ENCODE assay signal across 9 cellular contexts in the genomic region with DNA sequence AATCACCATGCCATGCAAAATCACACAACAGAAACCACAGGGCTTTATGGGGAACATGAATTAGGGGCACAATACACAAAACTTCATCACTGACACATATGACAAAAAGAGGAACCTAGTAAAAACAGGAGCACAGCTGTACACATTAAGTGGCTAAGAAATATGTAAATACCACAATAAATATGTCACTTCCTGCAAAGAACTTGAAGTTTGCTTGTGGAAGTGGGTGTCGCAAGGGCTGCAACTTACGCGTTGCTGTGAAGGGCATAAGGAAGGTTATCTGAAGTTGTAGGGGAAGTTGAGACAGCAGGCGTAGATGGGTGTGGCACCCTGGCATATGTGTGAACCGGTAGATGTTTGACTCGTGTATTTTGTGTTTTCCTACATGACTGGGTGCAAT. TPM values are rescaled to one million over a fixed set of nuclear protein-coding genes. Genes with fewer than 3 reads are reported as not detected.
DNase-seq lines count a peak whose midpoint lies in the region; ATAC-seq, FAIRE-seq and TF ChIP-seq lines count a peak whose summit lies in the region.
"Had no signal": no experiment of that assay in that cellular context is flagged by ENCODE, and none has a peak within 500 bp of the region (broad histone marks: within the 10 kb centered on the region; RNA-seq: fewer than 3 reads in every experiment).

No MANE protein-coding gene starts in this region.

- H3K4me1 ChIP-seq in mucosa of descending colon (ENCODE audit: low read depth), result no peaks in the 10 kb centered on the region

- no peaks in the 10 kb centered on the region for H3K9me3 ChIP-seq in mucosa of descending colon

- ATAC-seq in HG02885 (IDR thresholded peaks at IDR 0.05; ENCODE audit: poor library complexity, unreplicated experiment) (peak; percentile 89), mucosa of descending colon (peak; percentile 71)

- intact Hi-C loops in mucosa of descending colon (cut with DNase I, micrococcal nuclease), result loop anchor here (10.0 kb wide), 2 partner anchors 436 to 526 kb away; no protein-coding TSS in a partner anchor

- H3K4me3 ChIP-seq in mucosa of descending colon, result no peak overlapping the region
- H3K4me3 ChIP-seq: PC-9 had no signal

- no peak for TF ChIP-seq CTCF in mucosa of descending colon (IDR thresholded peaks at IDR 0.05)

- FAIRE-seq in GM18507 (lab: Jason Lieb, UNC), result no peak

- no peaks in the 10 kb centered on the region for H3K36me3 ChIP-seq in mucosa of descending colon (ENCODE audit: low read depth)

- peak; percentile 3 for DNase-seq in GM18507 (ENCODE audit: extremely low spot score, insufficient read length, low read depth)
- peak; percentile 85 for DNase-seq in SKM-1 treated with dmso at 0.1 percent for 144 hours (lab: John Stamatoyannopoulos, UW; ENCODE audit: unreplicated experiment)
- DNase-seq in mucosa of descending colon, result peak in 2 of 3 donors; percentile 24 to 62
- no peak for DNase-seq in activated CD8-positive, alpha-beta memory T cell treated with anti-CD3 and anti-CD28 coated beads, Interleukin-2, amount 50 U/mL, for 48 hours
- no peak for DNase-seq in COLO668 (lab: John Stamatoyannopoulos, UW; ENCODE audit: unreplicated experiment)
- DNase-seq in kidney tubule cell (ENCODE audit: low spot score), result no peak
- no peak for DNase-seq in NCI-H2081 treated with DMSO at 0.1 percent for 48 hours (lab: John Stamatoyannopoulos, UW)
- DNase-seq: PC-9 had no signal

RNA-seq across cellular contexts. Expression of a gene that starts 42.4 kb away (rescaled TPM):
- 1 to 10 TPM in 2 of 3 donors, under 1 TPM in 1; 0.26 to 1.8 (median 1.7) TPM for total RNA-seq in mucosa of descending colon

Comparison
In these comparisons a context has a peak if more than half of its experiments do, and no peak if none do; other contexts are left out.
1. DNase-seq: peak in GM18507 (single experiment), SKM-1 treated with dmso at 0.1 percent for 144 hours (single experiment) and mucosa of descending colon (2 of 3); none in activated CD8-positive, alpha-beta memory T cell treated with anti-CD3 and anti-CD28 coated beads, Interleukin-2, amount 50 U/mL, for 48 hours (single experiment), COLO668 (single experiment), kidney tubule cell (single experiment) and NCI-H2081 treated with DMSO at 0.1 percent for 48 hours (single experiment).